Comparison of ENCODE assay signal across 1 cellular context in genomic region chr2:232437130-232437620, GRCh38.
TF ChIP-seq lines count a peak whose summit lies in the region.

No MANE protein-coding gene starts in this region.

TF ChIP-seq in H1, 55 proteins besides CTCF, POLR2A, EP300 and RAD21:
- no peak for TF ChIP-seq TBP (IDR thresholded peaks at IDR 0.05; ENCODE audit: low read depth, low read length)
- no peak for TF ChIP-seq RFX5 (IDR thresholded peaks at IDR 0.05; ENCODE audit: borderline replicate concordance, low read depth, low read length)
- no peak for TF ChIP-seq ATF2 (IDR thresholded peaks at IDR 0.05; ENCODE audit: low read length)
